ENCODE assay signal across 1 cellular context in genomic region chr1:6784560-6785317, GRCh38.
TF ChIP-seq lines count a peak whose summit lies in the region.

No MANE protein-coding gene starts in this region.

TF ChIP-seq in HepG2, 621 proteins besides CTCF, POLR2A, EP300 and RAD21 (continued from another document and continues in another):
- TF ChIP-seq ZFP36L1 (CRISPR knock-in tag; IDR thresholded peaks at IDR 0.05) (peak; percentile 85), ZSCAN31 (CRISPR knock-in tag; IDR thresholded peaks at IDR 0.05; ENCODE audit: low read depth) (peak; percentile 88; the same call in 1 of the 2 replicates), ZNF501 (CRISPR knock-in tag; IDR thresholded peaks at IDR 0.05) (peak; percentile 59; the same call in 1 of the 2 replicates), ZSCAN12 (CRISPR knock-in tag; IDR thresholded peaks at IDR 0.05) (no peak), SATB2 (CRISPR knock-in tag; IDR thresholded peaks at IDR 0.05) (peak; percentile 48; the same call in 1 of the 2 replicates), TBX2 (CRISPR knock-in tag; IDR thresholded peaks at IDR 0.05; ENCODE audit: borderline replicate concordance) (peak; percentile 74), ZNF639 (CRISPR knock-in tag; conservative IDR thresholded peaks at IDR 0.05) (peak; percentile 66), FOSL2 (CRISPR knock-in tag; IDR thresholded peaks at IDR 0.05) (peak; percentile 94), IKZF4 (CRISPR knock-in tag; IDR thresholded peaks at IDR 0.05; ENCODE audit: borderline replicate concordance, low read depth, not compliant biosample characterization) (peak; percentile 96), ZNF772 (CRISPR knock-in tag; IDR thresholded peaks at IDR 0.05) (peak; percentile 47; the same call in 1 of the 2 replicates), ZNF232 (CRISPR knock-in tag; IDR thresholded peaks at IDR 0.05; ENCODE audit: borderline replicate concordance) (peak; percentile 85; the same call in 1 of the 2 replicates), MED1 (CRISPR knock-in tag; IDR thresholded peaks at IDR 0.05) (peak; percentile 50; the same call in 1 of the 2 replicates), RXRA (CRISPR knock-in tag; IDR thresholded peaks at IDR 0.05) (peak; percentile 45; the same call in 1 of the 2 replicates), SAP130 (CRISPR knock-in tag; IDR thresholded peaks at IDR 0.05; ENCODE audit: low read depth) (peak; percentile 79), ZNF510 (CRISPR knock-in tag; IDR thresholded peaks at IDR 0.05; ENCODE audit: low read depth) (0 out of 2 replicates have a peak, but pooled peaks have one; percentile 15), HES4 (CRISPR knock-in tag; IDR thresholded peaks at IDR 0.05; ENCODE audit: borderline replicate concordance) (no peak), ISL2 (CRISPR knock-in tag; IDR thresholded peaks at IDR 0.05) (0 out of 2 replicates have a peak, but pooled peaks have one; percentile 18), HOXA5 (CRISPR knock-in tag; IDR thresholded peaks at IDR 0.05) (no peak; the same call in 1 of the 2 replicates), SP5 (CRISPR knock-in tag; IDR thresholded peaks at IDR 0.05; ENCODE audit: borderline replicate concordance, low read depth) (peak; percentile 20; the same call in 1 of the 2 replicates), SOX13 (IDR thresholded peaks at IDR 0.05) (no peak), SOX13 (CRISPR knock-in tag; conservative IDR thresholded peaks at IDR 0.05 in 1 of 2, IDR thresholded peaks at IDR 0.05 in 1 of 2) (0 out of 4 replicates have a peak, but pooled peaks of 1 of the 2 experiments have one; percentile 7), BORCS8-MEF2B (CRISPR knock-in tag; IDR thresholded peaks at IDR 0.05) (peak; percentile 64; the same call in 1 of the 2 replicates), ARID2 (CRISPR knock-in tag; IDR thresholded peaks at IDR 0.05; ENCODE audit: borderline replicate concordance) (0 out of 2 replicates have a peak, but pooled peaks have one; percentile 20), SALL2 (CRISPR knock-in tag; IDR thresholded peaks at IDR 0.05) (peak; percentile 81), TBL1XR1 (IDR thresholded peaks at IDR 0.05; ENCODE audit: borderline replicate concordance, low read length, partially characterized antibody) (no peak), NFYC (CRISPR knock-in tag; IDR thresholded peaks at IDR 0.05) (peak; percentile 94), ZBTB38 (CRISPR knock-in tag; IDR thresholded peaks at IDR 0.05) (peak; percentile 43; the same call in 1 of the 2 replicates), ASH2L (IDR thresholded peaks at IDR 0.05; ENCODE audit: insufficient read length, low read depth, low read length) (peak; percentile 82), MYC (CRISPR knock-in tag; IDR thresholded peaks at IDR 0.05; ENCODE audit: borderline replicate concordance) (peak; percentile 80), TARDBP (CRISPR knock-in tag; IDR thresholded peaks at IDR 0.05) (peak; percentile 32; the same call in 1 of the 2 replicates), WIZ (CRISPR knock-in tag; IDR thresholded peaks at IDR 0.05) (no peak), HNF4G (IDR thresholded peaks at IDR 0.05; ENCODE audit: borderline replicate concordance, low read depth, low read length) (no peak), HNF4G (CRISPR knock-in tag; IDR thresholded peaks at IDR 0.05; ENCODE audit: borderline replicate concordance, low read depth) (no peak), ZNF616 (CRISPR knock-in tag; IDR thresholded peaks at IDR 0.05; ENCODE audit: low read depth) (peak; percentile 96; the same call in 1 of the 2 replicates), ZNF563 (CRISPR knock-in tag; IDR thresholded peaks at IDR 0.05) (peak; percentile 79; the same call in 1 of the 2 replicates), E2F5 (CRISPR knock-in tag; conservative IDR thresholded peaks at IDR 0.05) (peak; percentile 67; the same call in 1 of the 2 replicates), ZNF431 (CRISPR knock-in tag; IDR thresholded peaks at IDR 0.05; ENCODE audit: borderline replicate concordance, low read depth) (0 out of 2 replicates have a peak, but pooled peaks have one; percentile 51), TAF15 (IDR thresholded peaks at IDR 0.05; ENCODE audit: low read depth, low read length, poor library complexity, severe bottlenecking) (no peak), NONO (IDR thresholded peaks at IDR 0.05) (no peak), NONO (CRISPR knock-in tag; conservative IDR thresholded peaks at IDR 0.05) (peak; percentile 38; the same call in 1 of the 2 replicates), MAFK (conservative IDR thresholded peaks at IDR 0.05 in 1 of 2, IDR thresholded peaks at IDR 0.05 in 1 of 2; ENCODE audit: low read length in 2 of 2) (no peak), ZMAT3 (CRISPR knock-in tag; conservative IDR thresholded peaks at IDR 0.05) (peak; percentile 62; the same call in 1 of the 2 replicates)
- TF ChIP-seq, protein P1, sequence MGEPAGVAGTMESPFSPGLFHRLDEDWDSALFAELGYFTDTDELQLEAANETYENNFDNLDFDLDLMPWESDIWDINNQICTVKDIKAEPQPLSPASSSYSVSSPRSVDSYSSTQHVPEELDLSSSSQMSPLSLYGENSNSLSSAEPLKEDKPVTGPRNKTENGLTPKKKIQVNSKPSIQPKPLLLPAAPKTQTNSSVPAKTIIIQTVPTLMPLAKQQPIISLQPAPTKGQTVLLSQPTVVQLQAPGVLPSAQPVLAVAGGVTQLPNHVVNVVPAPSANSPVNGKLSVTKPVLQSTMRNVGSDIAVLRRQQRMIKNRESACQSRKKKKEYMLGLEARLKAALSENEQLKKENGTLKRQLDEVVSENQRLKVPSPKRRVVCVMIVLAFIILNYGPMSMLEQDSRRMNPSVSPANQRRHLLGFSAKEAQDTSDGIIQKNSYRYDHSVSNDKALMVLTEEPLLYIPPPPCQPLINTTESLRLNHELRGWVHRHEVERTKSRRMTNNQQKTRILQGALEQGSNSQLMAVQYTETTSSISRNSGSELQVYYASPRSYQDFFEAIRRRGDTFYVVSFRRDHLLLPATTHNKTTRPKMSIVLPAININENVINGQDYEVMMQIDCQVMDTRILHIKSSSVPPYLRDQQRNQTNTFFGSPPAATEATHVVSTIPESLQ (CRISPR knock-in tag; conservative IDR thresholded peaks at IDR 0.05): 0 out of 2 replicates have a peak, but pooled peaks have one; percentile 6
- TF ChIP-seq, protein P2, sequence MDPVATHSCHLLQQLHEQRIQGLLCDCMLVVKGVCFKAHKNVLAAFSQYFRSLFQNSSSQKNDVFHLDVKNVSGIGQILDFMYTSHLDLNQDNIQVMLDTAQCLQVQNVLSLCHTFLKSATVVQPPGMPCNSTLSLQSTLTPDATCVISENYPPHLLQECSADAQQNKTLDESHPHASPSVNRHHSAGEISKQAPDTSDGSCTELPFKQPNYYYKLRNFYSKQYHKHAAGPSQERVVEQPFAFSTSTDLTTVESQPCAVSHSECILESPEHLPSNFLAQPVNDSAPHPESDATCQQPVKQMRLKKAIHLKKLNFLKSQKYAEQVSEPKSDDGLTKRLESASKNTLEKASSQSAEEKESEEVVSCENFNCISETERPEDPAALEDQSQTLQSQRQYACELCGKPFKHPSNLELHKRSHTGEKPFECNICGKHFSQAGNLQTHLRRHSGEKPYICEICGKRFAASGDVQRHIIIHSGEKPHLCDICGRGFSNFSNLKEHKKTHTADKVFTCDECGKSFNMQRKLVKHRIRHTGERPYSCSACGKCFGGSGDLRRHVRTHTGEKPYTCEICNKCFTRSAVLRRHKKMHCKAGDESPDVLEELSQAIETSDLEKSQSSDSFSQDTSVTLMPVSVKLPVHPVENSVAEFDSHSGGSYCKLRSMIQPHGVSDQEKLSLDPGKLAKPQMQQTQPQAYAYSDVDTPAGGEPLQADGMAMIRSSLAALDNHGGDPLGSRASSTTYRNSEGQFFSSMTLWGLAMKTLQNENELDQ (CRISPR knock-in tag; IDR thresholded peaks at IDR 0.05; ENCODE audit: borderline replicate concordance): no peak
- TF ChIP-seq, protein P3, sequence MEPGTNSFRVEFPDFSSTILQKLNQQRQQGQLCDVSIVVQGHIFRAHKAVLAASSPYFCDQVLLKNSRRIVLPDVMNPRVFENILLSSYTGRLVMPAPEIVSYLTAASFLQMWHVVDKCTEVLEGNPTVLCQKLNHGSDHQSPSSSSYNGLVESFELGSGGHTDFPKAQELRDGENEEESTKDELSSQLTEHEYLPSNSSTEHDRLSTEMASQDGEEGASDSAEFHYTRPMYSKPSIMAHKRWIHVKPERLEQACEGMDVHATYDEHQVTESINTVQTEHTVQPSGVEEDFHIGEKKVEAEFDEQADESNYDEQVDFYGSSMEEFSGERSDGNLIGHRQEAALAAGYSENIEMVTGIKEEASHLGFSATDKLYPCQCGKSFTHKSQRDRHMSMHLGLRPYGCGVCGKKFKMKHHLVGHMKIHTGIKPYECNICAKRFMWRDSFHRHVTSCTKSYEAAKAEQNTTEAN (CRISPR knock-in tag; conservative IDR thresholded peaks at IDR 0.05): peak; percentile 89
- TF ChIP-seq, protein P4, sequence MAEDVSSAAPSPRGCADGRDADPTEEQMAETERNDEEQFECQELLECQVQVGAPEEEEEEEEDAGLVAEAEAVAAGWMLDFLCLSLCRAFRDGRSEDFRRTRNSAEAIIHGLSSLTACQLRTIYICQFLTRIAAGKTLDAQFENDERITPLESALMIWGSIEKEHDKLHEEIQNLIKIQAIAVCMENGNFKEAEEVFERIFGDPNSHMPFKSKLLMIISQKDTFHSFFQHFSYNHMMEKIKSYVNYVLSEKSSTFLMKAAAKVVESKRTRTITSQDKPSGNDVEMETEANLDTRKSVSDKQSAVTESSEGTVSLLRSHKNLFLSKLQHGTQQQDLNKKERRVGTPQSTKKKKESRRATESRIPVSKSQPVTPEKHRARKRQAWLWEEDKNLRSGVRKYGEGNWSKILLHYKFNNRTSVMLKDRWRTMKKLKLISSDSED (CRISPR knock-in tag; IDR thresholded peaks at IDR 0.05): no peak
- TF ChIP-seq, protein P5, sequence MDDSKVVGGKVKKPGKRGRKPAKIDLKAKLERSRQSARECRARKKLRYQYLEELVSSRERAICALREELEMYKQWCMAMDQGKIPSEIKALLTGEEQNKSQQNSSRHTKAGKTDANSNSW (CRISPR knock-in tag; IDR thresholded peaks at IDR 0.05; ENCODE audit: borderline replicate concordance): peak; percentile 96; the same call in 1 of the 2 replicates
- TF ChIP-seq, protein P6, sequence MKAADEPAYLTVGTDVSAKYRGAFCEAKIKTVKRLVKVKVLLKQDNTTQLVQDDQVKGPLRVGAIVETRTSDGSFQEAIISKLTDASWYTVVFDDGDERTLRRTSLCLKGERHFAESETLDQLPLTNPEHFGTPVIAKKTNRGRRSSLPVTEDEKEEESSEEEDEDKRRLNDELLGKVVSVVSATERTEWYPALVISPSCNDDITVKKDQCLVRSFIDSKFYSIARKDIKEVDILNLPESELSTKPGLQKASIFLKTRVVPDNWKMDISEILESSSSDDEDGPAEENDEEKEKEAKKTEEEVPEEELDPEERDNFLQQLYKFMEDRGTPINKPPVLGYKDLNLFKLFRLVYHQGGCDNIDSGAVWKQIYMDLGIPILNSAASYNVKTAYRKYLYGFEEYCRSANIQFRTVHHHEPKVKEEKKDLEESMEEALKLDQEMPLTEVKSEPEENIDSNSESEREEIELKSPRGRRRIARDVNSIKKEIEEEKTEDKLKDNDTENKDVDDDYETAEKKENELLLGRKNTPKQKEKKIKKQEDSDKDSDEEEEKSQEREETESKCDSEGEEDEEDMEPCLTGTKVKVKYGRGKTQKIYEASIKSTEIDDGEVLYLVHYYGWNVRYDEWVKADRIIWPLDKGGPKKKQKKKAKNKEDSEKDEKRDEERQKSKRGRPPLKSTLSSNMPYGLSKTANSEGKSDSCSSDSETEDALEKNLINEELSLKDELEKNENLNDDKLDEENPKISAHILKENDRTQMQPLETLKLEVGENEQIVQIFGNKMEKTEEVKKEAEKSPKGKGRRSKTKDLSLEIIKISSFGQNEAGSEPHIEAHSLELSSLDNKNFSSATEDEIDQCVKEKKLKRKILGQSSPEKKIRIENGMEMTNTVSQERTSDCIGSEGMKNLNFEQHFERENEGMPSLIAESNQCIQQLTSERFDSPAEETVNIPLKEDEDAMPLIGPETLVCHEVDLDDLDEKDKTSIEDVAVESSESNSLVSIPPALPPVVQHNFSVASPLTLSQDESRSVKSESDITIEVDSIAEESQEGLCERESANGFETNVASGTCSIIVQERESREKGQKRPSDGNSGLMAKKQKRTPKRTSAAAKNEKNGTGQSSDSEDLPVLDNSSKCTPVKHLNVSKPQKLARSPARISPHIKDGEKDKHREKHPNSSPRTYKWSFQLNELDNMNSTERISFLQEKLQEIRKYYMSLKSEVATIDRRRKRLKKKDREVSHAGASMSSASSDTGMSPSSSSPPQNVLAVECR (CRISPR knock-in tag; IDR thresholded peaks at IDR 0.05; ENCODE audit: borderline replicate concordance): peak; percentile 72; the same call in 1 of the 2 replicates
- TF ChIP-seq, protein P7, sequence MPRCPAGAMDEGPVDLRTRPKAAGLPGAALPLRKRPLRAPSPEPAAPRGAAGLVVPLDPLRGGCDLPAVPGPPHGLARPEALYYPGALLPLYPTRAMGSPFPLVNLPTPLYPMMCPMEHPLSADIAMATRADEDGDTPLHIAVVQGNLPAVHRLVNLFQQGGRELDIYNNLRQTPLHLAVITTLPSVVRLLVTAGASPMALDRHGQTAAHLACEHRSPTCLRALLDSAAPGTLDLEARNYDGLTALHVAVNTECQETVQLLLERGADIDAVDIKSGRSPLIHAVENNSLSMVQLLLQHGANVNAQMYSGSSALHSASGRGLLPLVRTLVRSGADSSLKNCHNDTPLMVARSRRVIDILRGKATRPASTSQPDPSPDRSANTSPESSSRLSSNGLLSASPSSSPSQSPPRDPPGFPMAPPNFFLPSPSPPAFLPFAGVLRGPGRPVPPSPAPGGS (CRISPR knock-in tag; IDR thresholded peaks at IDR 0.05): peak; percentile 97
